Comparison of ENCODE assay signal across 11 cellular contexts in genomic region chr6:158826819-158827501, GRCh38. TPM values are rescaled to one million over a fixed set of nuclear protein-coding genes. Genes with fewer than 3 reads are reported as not detected.
A peak's percentile ranks its signal among the peaks of the same experiment; 100 is the strongest.
DNase-seq lines count a peak whose midpoint lies in the region; ATAC-seq and TF ChIP-seq lines count a peak whose summit lies in the region.
"Had no signal": no experiment of that assay in that cellular context is flagged by ENCODE, and none has a peak within 500 bp of the region (broad histone marks: within the 10 kb centered on the region; RNA-seq: fewer than 3 reads in every experiment).

No MANE protein-coding gene starts in this region.

- H3K9me3 ChIP-seq in lower lobe of right lung (no peaks in the 10 kb centered on the region), left lung (no peaks in the 10 kb centered on the region)
- H3K9me3 ChIP-seq: body of pancreas, esophagus squamous epithelium had no signal

- H3K4me1 ChIP-seq in lower lobe of right lung: no peaks in the 10 kb centered on the region
- H3K4me1 ChIP-seq in left lung: no peaks in the 10 kb centered on the region

- DNase-seq in lower lobe of right lung (no peak), NCI-H2171 (lab: John Stamatoyannopoulos, UW) (no peak), NCI-H446 (lab: John Stamatoyannopoulos, UW) (no peak), middle frontal gyrus (ENCODE audit: extremely low spot score, low spot score) (no peak), left lung (no peak)
- DNase-seq: activated CD4-positive, alpha-beta memory T cell treated with anti-CD3 and anti-CD28 coated beads, Interleukin-2, amount 10 ng/mL, durations not matched to agents 7 days and 5 days; esophagus squamous epithelium had no signal

- H3K27me3 ChIP-seq in lower lobe of right lung (ENCODE audit: low read depth) (no peaks in the 10 kb centered on the region), left lung (no peaks in the 10 kb centered on the region)
- H3K27me3 ChIP-seq: body of pancreas, esophagus squamous epithelium had no signal

- ATAC-seq in GM18858 (IDR thresholded peaks at IDR 0.05; ENCODE audit: unreplicated experiment) (peak; percentile 65), GM21529 (IDR thresholded peaks at IDR 0.05; ENCODE audit: unreplicated experiment) (peak; percentile 69), HG03378 (IDR thresholded peaks at IDR 0.05; ENCODE audit: unreplicated experiment) (peak; percentile 61), lower lobe of right lung (no peak), left lung (no peak)
- ATAC-seq: body of pancreas had no signal

- TF ChIP-seq CTCF in lower lobe of right lung (IDR thresholded peaks at IDR 0.05) (no peak), left lung (IDR thresholded peaks at IDR 0.05) (no peak)

- no peak overlapping the region for H3K4me3 ChIP-seq in lower lobe of right lung
- no peak overlapping the region for H3K4me3 ChIP-seq in left lung
- H3K4me3 ChIP-seq: body of pancreas, esophagus squamous epithelium had no signal

- intact Hi-C loops in lower lobe of right lung (cut with DNase I): no loop called here
- intact Hi-C loops in left lung (cut with DNase I): no loop called here

- H3K27ac ChIP-seq in lower lobe of right lung: peak overlapping the region; percentile 44
- H3K27ac ChIP-seq in left lung: no peak overlapping the region
- H3K27ac ChIP-seq: body of pancreas, esophagus squamous epithelium had no signal

- H3K36me3 ChIP-seq in lower lobe of right lung: no peaks in the 10 kb centered on the region
- H3K36me3 ChIP-seq in left lung: no peaks in the 10 kb centered on the region
- H3K36me3 ChIP-seq: esophagus squamous epithelium had no signal

RNA-seq across cellular contexts. Expression of gene EZR, which starts 7.8 kb away (rescaled TPM):
- 254 TPM for total RNA-seq in lower lobe of right lung
- 100 to 1,000 TPM; 315 to 328 TPM for total RNA-seq in left lung

Comparison
In these comparisons a context has a peak if more than half of its experiments do, and no peak if none do; other contexts are left out.
1. ATAC-seq: peak in GM18858 (single experiment), GM21529 (single experiment) and HG03378 (single experiment); none in lower lobe of right lung (0 of 2) and left lung (single experiment).